Comparison of ENCODE assay signal across 8 cellular contexts in the genomic region with DNA sequence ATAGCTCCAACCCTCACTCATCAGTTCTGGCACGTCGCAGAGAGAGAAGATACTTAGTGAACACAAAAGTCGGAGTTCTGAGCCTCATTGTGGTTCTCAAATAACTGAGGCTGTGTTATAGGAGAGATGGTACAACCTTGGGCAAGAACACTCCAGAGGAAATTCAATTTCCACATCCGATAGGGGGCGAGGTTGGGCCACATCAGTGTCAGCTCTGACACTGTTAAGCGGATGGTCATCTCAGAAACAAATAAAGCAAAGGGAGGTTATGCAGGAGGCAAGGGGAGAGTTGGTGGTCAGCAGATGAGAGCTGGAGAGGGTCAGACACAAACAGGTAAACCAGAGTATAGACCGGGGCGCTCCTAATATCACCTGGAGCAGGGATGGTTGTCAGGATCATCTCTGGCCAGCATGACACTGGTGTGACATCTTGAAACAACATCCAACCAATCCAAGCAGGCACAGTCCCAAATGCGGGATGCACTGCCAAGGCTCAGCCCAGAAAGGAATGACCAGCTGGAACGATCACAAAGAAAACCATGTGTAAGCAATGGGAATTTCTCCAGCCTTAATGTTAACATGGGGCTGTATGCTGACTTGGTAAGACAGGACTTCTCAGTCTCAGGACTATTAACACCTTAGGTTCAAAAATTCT.
A peak's percentile ranks its signal among the peaks of the same experiment; 100 is the strongest.
DNase-seq lines count a peak whose midpoint lies in the region; ATAC-seq and TF ChIP-seq lines count a peak whose summit lies in the region.

No MANE protein-coding gene starts in this region.

- H3K4me1 ChIP-seq in Loucy (ENCODE audit: insufficient read depth, low read length, poor library complexity, severe bottlenecking) = no peaks in the 10 kb centered on the region
- H3K4me1 ChIP-seq in mucosa of descending colon (ENCODE audit: low read depth) = peaks cover 8% of the 10 kb centered on the region

- H4K20me1 ChIP-seq in Loucy (ENCODE audit: insufficient read depth, low read length, poor library complexity, severe bottlenecking) = no peaks in the 10 kb centered on the region

- H3K4me3 ChIP-seq in Loucy (ENCODE audit: low read length, poor library complexity, severe bottlenecking) (no peak overlapping the region), cardiac fibroblast (replicated peaks in 1 of 2; ENCODE audit: low read depth in 2 of 2, low read length in 2 of 2) (no peak overlapping the region), mucosa of descending colon (no peak overlapping the region)

- intact Hi-C loops in mucosa of descending colon (cut with DNase I, micrococcal nuclease) = loop anchor here in 1 of 2 donors (2.0 kb wide), 1 partner anchor 243 kb away; no protein-coding TSS in a partner anchor

- H3K9me3 Mint-ChIP-seq in stimulated activated naive B cell treated with anti-CD40 and anti-IgM and Interleukin-4, amounts not matched to agents 10 μg/mL and 1 μg/mL and 100 μg/mL, for 72 hours = no peaks in the 10 kb centered on the region

- H3K27ac Mint-ChIP-seq in stimulated activated naive B cell treated with anti-CD40 and anti-IgM and Interleukin-4, amounts not matched to agents 10 μg/mL and 1 μg/mL and 100 μg/mL, for 72 hours = no peak overlapping the region

- H3K4me1 Mint-ChIP-seq in stimulated activated naive B cell treated with anti-CD40 and anti-IgM and Interleukin-4, amounts not matched to agents 10 μg/mL and 1 μg/mL and 100 μg/mL, for 72 hours = peaks cover 1 to 5% of the 10 kb centered on the region in 2 donors

- no peaks in the 10 kb centered on the region for H3K27me3 ChIP-seq in Loucy (ENCODE audit: insufficient read depth, low read length, poor library complexity, severe bottlenecking)

- no peaks in the 10 kb centered on the region for H3K36me3 Mint-ChIP-seq in stimulated activated naive B cell treated with anti-CD40 and anti-IgM and Interleukin-4, amounts not matched to agents 10 μg/mL and 1 μg/mL and 100 μg/mL, for 72 hours

- ATAC-seq in mucosa of descending colon = peak; percentile 68
- no peak for ATAC-seq in stimulated activated naive B cell treated with anti-CD40 and anti-IgM and Interleukin-4, amounts not matched to agents 10 μg/mL and 1 μg/mL and 100 μg/mL, for 72 hours (replicated peaks)
- no peak for ATAC-seq in GM19397 (IDR thresholded peaks at IDR 0.05; ENCODE audit: unreplicated experiment)

- no peaks in the 10 kb centered on the region for H3K9me3 ChIP-seq in Loucy (ENCODE audit: insufficient read depth, low read depth, low read length)
- H3K9me3 ChIP-seq in mucosa of descending colon = no peaks in the 10 kb centered on the region

- H3K79me2 ChIP-seq in Loucy (ENCODE audit: insufficient read depth, low read length) = no peaks in the 10 kb centered on the region

- H3K9me2 ChIP-seq in Loucy (replicated peaks; ENCODE audit: low read depth, low read length) = no peaks in the 10 kb centered on the region

- H3K9ac ChIP-seq in Loucy (ENCODE audit: low read depth, low read length, poor library complexity, severe bottlenecking) = no peak overlapping the region

- no peaks in the 10 kb centered on the region for H3K36me3 ChIP-seq in Loucy (ENCODE audit: insufficient read depth, low read length)
- H3K36me3 ChIP-seq in mucosa of descending colon (ENCODE audit: low read depth) = no peaks in the 10 kb centered on the region

- H3K27me3 Mint-ChIP-seq in stimulated activated naive B cell treated with anti-CD40 and anti-IgM and Interleukin-4, amounts not matched to agents 10 μg/mL and 1 μg/mL and 100 μg/mL, for 72 hours = peaks cover 13 to 21% of the 10 kb centered on the region in 2 donors

- no peak overlapping the region for H3K4me3 Mint-ChIP-seq in stimulated activated naive B cell treated with anti-CD40 and anti-IgM and Interleukin-4, amounts not matched to agents 10 μg/mL and 1 μg/mL and 100 μg/mL, for 72 hours

- peak; percentile 72 for TF ChIP-seq CTCF in Loucy (conservative IDR thresholded peaks at IDR 0.05; ENCODE audit: low read length)
- TF ChIP-seq CTCF in cardiac fibroblast (IDR thresholded peaks at IDR 0.05; ENCODE audit: low read depth, low read length) = peak; percentile 47
- no peak for TF ChIP-seq CTCF in mucosa of descending colon (IDR thresholded peaks at IDR 0.05)

- H2AFZ ChIP-seq in Loucy (ENCODE audit: low read length) = no peak overlapping the region

- DNase-seq in Daoy (ENCODE audit: low read depth) = peak; percentile 5
- peak; percentile 67 for DNase-seq in cardiac fibroblast (ENCODE audit: low read depth in 2 of 2)
- DNase-seq in mucosa of descending colon = peak in 2 of 3 donors; percentile 33 to 76
- no peak for DNase-seq in NCI-H510A treated with DMSO at 0.1 percent for 48 hours (lab: John Stamatoyannopoulos, UW)
- DNase-seq in stimulated activated naive B cell treated with anti-CD40 and anti-IgM and Interleukin-4, amounts not matched to agents 10 μg/mL and 1 μg/mL and 100 μg/mL, for 72 hours = no peak
- DNase-seq in amniotic stem cell (lab: John Stamatoyannopoulos, UW) = no peak

- no peak overlapping the region for H3K4me2 ChIP-seq in Loucy (ENCODE audit: low read depth, low read length, poor library complexity, severe bottlenecking)

- H3F3A ChIP-seq in Loucy (ENCODE audit: low read depth) = no peaks in the 10 kb centered on the region

Comparison
In these comparisons a context has a peak if more than half of its experiments do, and no peak if none do; other contexts are left out.
1. DNase-seq: peak in Daoy (single experiment), cardiac fibroblast (2 of 2) and mucosa of descending colon (2 of 3); none in NCI-H510A treated with DMSO at 0.1 percent for 48 hours (single experiment), stimulated activated naive B cell treated with anti-CD40 and anti-IgM and Interleukin-4, amounts not matched to agents 10 μg/mL and 1 μg/mL and 100 μg/mL, for 72 hours (single experiment) and amniotic stem cell (single experiment).